In the genomic region with DNA sequence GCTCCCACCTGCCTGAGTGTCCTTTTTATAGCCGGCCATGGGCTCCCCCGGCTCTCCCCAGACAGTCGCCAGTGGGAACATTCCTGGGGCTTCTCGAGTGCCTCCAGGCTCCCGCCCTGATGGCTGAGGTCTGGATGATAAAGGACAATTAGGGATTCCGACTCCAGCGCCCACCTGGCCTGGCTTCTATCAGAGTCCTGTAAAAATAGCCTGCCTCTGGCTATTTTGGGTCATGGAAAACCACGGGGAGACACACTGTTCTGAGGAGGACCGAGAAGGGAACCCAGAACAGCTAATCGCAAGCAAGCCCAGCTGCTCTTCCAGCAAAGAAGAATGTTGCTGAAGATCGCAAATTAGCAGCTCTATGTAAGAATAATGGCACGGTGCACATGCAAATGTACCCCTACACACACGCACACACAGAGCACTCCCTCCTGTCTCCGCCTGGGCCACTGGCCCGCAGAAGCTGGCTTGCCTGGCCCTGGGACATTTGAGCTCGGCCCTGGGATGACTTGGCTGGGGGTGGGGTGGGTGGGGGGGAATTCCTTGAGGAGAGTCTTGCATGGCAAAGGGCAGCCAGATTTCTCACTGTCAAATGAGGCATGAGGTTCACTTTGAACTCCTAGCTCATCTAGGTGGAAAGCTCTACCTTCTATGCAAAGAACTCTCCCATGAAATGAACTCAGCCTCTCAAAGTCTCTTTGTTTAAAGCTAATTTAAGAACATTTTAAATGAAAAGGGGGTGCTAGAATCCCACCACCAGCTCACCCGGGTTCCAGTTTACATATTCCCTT, we compare ENCODE assay signal across 1 cellular context.
TF ChIP-seq lines count a peak whose summit lies in the region.

No MANE protein-coding gene starts in this region.

TF ChIP-seq in SK-N-SH, 30 proteins besides CTCF, POLR2A, EP300 and RAD21 (continued from another document):
- TF ChIP-seq, protein P1, sequence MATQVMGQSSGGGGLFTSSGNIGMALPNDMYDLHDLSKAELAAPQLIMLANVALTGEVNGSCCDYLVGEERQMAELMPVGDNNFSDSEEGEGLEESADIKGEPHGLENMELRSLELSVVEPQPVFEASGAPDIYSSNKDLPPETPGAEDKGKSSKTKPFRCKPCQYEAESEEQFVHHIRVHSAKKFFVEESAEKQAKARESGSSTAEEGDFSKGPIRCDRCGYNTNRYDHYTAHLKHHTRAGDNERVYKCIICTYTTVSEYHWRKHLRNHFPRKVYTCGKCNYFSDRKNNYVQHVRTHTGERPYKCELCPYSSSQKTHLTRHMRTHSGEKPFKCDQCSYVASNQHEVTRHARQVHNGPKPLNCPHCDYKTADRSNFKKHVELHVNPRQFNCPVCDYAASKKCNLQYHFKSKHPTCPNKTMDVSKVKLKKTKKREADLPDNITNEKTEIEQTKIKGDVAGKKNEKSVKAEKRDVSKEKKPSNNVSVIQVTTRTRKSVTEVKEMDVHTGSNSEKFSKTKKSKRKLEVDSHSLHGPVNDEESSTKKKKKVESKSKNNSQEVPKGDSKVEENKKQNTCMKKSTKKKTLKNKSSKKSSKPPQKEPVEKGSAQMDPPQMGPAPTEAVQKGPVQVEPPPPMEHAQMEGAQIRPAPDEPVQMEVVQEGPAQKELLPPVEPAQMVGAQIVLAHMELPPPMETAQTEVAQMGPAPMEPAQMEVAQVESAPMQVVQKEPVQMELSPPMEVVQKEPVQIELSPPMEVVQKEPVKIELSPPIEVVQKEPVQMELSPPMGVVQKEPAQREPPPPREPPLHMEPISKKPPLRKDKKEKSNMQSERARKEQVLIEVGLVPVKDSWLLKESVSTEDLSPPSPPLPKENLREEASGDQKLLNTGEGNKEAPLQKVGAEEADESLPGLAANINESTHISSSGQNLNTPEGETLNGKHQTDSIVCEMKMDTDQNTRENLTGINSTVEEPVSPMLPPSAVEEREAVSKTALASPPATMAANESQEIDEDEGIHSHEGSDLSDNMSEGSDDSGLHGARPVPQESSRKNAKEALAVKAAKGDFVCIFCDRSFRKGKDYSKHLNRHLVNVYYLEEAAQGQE (IDR thresholded peaks at IDR 0.05; ENCODE audit: low read depth, low read length) = no peak
- TF ChIP-seq GABPA (IDR thresholded peaks at IDR 0.05; ENCODE audit: low read depth) = no peak
- TF ChIP-seq, protein P2, sequence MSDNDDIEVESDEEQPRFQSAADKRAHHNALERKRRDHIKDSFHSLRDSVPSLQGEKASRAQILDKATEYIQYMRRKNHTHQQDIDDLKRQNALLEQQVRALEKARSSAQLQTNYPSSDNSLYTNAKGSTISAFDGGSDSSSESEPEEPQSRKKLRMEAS (IDR thresholded peaks at IDR 0.05; ENCODE audit: low read depth) = no peak
- TF ChIP-seq SIN3A (IDR thresholded peaks at IDR 0.05; ENCODE audit: borderline replicate concordance, low read depth, low read length) = no peak
